ENCODE assay signal across 1 cellular context in the genomic region with DNA sequence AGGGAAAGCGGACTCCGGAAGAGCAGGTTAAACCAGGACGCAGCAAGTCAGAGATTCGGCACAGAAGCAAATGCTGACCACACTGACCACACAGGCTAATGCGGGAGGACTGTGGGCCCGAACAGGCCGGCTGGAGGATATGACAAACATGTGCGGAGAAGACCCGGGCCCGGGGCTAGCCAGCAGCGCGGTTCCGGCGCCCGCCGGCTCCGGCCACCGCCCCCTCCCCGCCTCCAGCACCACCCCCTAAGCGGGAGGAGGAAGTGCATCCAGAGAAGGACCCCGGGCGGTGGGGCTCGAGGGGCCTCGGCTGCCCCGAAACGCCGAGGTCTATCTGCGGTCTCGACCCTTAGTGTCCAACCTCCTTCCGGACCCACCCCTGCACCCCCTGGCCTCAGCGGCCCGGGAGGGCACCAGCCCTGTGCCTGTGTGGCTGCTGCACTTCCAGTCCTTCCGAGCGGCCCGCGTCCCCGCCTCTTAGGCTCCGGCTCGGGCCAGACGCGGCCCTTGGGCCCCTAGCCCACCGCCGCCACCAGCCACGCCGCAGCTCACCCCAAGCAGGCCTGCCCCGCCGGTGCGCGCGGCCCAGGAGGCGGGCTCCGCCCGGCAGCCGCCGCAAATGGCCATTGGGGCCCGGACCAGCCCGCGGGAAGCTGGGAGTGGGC.
TF ChIP-seq lines count a peak whose summit lies in the region.

No MANE protein-coding gene starts in this region.

TF ChIP-seq in K562, 482 proteins besides CTCF, POLR2A, EP300 and RAD21 (continued from another document and continues in another):
- TF ChIP-seq, protein P1, sequence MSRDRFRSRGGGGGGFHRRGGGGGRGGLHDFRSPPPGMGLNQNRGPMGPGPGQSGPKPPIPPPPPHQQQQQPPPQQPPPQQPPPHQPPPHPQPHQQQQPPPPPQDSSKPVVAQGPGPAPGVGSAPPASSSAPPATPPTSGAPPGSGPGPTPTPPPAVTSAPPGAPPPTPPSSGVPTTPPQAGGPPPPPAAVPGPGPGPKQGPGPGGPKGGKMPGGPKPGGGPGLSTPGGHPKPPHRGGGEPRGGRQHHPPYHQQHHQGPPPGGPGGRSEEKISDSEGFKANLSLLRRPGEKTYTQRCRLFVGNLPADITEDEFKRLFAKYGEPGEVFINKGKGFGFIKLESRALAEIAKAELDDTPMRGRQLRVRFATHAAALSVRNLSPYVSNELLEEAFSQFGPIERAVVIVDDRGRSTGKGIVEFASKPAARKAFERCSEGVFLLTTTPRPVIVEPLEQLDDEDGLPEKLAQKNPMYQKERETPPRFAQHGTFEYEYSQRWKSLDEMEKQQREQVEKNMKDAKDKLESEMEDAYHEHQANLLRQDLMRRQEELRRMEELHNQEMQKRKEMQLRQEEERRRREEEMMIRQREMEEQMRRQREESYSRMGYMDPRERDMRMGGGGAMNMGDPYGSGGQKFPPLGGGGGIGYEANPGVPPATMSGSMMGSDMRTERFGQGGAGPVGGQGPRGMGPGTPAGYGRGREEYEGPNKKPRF (IDR thresholded peaks at IDR 0.05; ENCODE audit: low read depth, low read length) = no peak
- TF ChIP-seq HDAC1 (IDR thresholded peaks at IDR 0.05) = peak in 1 of 2 experiments; percentile 62; a peak in 2 of 4 replicates
- no peak for TF ChIP-seq HEY1 (CRISPR knock-in tag; IDR thresholded peaks at IDR 0.05; ENCODE audit: borderline replicate concordance)
- no peak for TF ChIP-seq HMGN3 (IDR thresholded peaks at IDR 0.05; ENCODE audit: borderline replicate concordance, extremely low read depth, insufficient read length, low read depth, low read length)
- TF ChIP-seq, protein P2, sequence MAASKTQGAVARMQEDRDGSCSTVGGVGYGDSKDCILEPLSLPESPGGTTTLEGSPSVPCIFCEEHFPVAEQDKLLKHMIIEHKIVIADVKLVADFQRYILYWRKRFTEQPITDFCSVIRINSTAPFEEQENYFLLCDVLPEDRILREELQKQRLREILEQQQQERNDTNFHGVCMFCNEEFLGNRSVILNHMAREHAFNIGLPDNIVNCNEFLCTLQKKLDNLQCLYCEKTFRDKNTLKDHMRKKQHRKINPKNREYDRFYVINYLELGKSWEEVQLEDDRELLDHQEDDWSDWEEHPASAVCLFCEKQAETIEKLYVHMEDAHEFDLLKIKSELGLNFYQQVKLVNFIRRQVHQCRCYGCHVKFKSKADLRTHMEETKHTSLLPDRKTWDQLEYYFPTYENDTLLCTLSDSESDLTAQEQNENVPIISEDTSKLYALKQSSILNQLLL (CRISPR knock-in tag; IDR thresholded peaks at IDR 0.05; ENCODE audit: borderline replicate concordance) = no peak
- TF ChIP-seq ILF3 (IDR thresholded peaks at IDR 0.05; ENCODE audit: borderline replicate concordance) = no peak
- peak; percentile 60 for TF ChIP-seq CBX1 (IDR thresholded peaks at IDR 0.05; ENCODE audit: low read depth)
- TF ChIP-seq NONO (IDR thresholded peaks at IDR 0.05; ENCODE audit: low read depth in 2 of 2, low read length in 1 of 2) = peak; percentile 34 to 48; a peak in 1 of 4 replicates
- TF ChIP-seq ZNF124 (CRISPR knock-in tag; IDR thresholded peaks at IDR 0.05) = no peak
- TF ChIP-seq ZNF184 (CRISPR knock-in tag; IDR thresholded peaks at IDR 0.05) = no peak
- TF ChIP-seq CTBP1 (IDR thresholded peaks at IDR 0.05; ENCODE audit: borderline replicate concordance) = no peak; the same call in 1 of the 2 replicates
- TF ChIP-seq DDX20 (tag; IDR thresholded peaks at IDR 0.05; ENCODE audit: low read depth) = no peak
- TF ChIP-seq PHF21A (IDR thresholded peaks at IDR 0.05; ENCODE audit: borderline replicate concordance, low read depth) = no peak
- TF ChIP-seq, protein P3, sequence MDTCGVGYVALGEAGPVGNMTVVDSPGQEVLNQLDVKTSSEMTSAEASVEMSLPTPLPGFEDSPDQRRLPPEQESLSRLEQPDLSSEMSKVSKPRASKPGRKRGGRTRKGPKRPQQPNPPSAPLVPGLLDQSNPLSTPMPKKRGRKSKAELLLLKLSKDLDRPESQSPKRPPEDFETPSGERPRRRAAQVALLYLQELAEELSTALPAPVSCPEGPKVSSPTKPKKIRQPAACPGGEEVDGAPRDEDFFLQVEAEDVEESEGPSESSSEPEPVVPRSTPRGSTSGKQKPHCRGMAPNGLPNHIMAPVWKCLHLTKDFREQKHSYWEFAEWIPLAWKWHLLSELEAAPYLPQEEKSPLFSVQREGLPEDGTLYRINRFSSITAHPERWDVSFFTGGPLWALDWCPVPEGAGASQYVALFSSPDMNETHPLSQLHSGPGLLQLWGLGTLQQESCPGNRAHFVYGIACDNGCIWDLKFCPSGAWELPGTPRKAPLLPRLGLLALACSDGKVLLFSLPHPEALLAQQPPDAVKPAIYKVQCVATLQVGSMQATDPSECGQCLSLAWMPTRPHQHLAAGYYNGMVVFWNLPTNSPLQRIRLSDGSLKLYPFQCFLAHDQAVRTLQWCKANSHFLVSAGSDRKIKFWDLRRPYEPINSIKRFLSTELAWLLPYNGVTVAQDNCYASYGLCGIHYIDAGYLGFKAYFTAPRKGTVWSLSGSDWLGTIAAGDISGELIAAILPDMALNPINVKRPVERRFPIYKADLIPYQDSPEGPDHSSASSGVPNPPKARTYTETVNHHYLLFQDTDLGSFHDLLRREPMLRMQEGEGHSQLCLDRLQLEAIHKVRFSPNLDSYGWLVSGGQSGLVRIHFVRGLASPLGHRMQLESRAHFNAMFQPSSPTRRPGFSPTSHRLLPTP (IDR thresholded peaks at IDR 0.05; ENCODE audit: borderline replicate concordance, extremely low read depth, insufficient read length) = no peak
- TF ChIP-seq MTA1 (IDR thresholded peaks at IDR 0.05; ENCODE audit: borderline replicate concordance) = no peak
- TF ChIP-seq, protein P4, sequence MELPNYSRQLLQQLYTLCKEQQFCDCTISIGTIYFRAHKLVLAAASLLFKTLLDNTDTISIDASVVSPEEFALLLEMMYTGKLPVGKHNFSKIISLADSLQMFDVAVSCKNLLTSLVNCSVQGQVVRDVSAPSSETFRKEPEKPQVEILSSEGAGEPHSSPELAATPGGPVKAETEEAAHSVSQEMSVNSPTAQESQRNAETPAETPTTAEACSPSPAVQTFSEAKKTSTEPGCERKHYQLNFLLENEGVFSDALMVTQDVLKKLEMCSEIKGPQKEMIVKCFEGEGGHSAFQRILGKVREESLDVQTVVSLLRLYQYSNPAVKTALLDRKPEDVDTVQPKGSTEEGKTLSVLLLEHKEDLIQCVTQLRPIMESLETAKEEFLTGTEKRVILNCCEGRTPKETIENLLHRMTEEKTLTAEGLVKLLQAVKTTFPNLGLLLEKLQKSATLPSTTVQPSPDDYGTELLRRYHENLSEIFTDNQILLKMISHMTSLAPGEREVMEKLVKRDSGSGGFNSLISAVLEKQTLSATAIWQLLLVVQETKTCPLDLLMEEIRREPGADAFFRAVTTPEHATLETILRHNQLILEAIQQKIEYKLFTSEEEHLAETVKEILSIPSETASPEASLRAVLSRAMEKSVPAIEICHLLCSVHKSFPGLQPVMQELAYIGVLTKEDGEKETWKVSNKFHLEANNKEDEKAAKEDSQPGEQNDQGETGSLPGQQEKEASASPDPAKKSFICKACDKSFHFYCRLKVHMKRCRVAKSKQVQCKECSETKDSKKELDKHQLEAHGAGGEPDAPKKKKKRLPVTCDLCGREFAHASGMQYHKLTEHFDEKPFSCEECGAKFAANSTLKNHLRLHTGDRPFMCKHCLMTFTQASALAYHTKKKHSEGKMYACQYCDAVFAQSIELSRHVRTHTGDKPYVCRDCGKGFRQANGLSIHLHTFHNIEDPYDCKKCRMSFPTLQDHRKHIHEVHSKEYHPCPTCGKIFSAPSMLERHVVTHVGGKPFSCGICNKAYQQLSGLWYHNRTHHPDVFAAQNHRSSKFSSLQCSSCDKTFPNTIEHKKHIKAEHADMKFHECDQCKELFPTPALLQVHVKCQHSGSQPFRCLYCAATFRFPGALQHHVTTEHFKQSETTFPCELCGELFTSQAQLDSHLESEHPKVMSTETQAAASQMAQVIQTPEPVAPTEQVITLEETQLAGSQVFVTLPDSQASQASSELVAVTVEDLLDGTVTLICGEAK (IDR thresholded peaks at IDR 0.05) = no peak
- TF ChIP-seq, protein P4 (CRISPR knock-in tag; IDR thresholded peaks at IDR 0.05) = no peak
- TF ChIP-seq ESRRB (CRISPR knock-in tag; IDR thresholded peaks at IDR 0.05; ENCODE audit: borderline replicate concordance) = no peak
- no peak for TF ChIP-seq ZNF444 (CRISPR knock-in tag; IDR thresholded peaks at IDR 0.05)
- TF ChIP-seq TCF7 (IDR thresholded peaks at IDR 0.05; ENCODE audit: borderline replicate concordance) = no peak
- TF ChIP-seq, protein P5, sequence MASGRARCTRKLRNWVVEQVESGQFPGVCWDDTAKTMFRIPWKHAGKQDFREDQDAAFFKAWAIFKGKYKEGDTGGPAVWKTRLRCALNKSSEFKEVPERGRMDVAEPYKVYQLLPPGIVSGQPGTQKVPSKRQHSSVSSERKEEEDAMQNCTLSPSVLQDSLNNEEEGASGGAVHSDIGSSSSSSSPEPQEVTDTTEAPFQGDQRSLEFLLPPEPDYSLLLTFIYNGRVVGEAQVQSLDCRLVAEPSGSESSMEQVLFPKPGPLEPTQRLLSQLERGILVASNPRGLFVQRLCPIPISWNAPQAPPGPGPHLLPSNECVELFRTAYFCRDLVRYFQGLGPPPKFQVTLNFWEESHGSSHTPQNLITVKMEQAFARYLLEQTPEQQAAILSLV (tag; IDR thresholded peaks at IDR 0.05) = no peak
- TF ChIP-seq NELFE (IDR thresholded peaks at IDR 0.05; ENCODE audit: insufficient read depth, insufficient read length) = no peak
- TF ChIP-seq, protein P6, sequence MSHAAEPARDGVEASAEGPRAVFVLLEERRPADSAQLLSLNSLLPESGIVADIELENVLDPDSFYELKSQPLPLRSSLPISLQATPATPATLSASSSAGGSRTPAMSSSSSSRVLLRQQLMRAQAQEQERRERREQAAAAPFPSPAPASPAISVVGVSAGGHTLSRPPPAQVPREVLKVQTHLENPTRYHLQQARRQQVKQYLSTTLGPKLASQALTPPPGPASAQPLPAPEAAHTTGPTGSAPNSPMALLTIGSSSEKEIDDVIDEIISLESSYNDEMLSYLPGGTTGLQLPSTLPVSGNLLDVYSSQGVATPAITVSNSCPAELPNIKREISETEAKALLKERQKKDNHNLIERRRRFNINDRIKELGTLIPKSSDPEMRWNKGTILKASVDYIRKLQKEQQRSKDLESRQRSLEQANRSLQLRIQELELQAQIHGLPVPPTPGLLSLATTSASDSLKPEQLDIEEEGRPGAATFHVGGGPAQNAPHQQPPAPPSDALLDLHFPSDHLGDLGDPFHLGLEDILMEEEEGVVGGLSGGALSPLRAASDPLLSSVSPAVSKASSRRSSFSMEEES (CRISPR knock-in tag; IDR thresholded peaks at IDR 0.05) = no peak
- TF ChIP-seq, protein P7, sequence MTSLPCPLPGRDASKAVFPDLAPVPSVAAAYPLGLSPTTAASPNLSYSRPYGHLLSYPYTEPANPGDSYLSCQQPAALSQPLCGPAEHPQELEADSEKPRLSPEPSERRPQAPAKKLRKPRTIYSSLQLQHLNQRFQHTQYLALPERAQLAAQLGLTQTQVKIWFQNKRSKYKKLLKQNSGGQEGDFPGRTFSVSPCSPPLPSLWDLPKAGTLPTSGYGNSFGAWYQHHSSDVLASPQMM (CRISPR knock-in tag; IDR thresholded peaks at IDR 0.05) = no peak
- TF ChIP-seq, protein P8, sequence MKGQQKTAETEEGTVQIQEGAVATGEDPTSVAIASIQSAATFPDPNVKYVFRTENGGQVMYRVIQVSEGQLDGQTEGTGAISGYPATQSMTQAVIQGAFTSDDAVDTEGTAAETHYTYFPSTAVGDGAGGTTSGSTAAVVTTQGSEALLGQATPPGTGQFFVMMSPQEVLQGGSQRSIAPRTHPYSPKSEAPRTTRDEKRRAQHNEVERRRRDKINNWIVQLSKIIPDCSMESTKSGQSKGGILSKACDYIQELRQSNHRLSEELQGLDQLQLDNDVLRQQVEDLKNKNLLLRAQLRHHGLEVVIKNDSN (CRISPR knock-in tag; IDR thresholded peaks at IDR 0.05) = no peak
- TF ChIP-seq ZNF140 (CRISPR knock-in tag; IDR thresholded peaks at IDR 0.05) = no peak
- TF ChIP-seq SAFB2 (IDR thresholded peaks at IDR 0.05; ENCODE audit: borderline replicate concordance, low read depth, low read length, severe bottlenecking) = no peak
- no peak for TF ChIP-seq ZNF668 (CRISPR knock-in tag; IDR thresholded peaks at IDR 0.05)
- TF ChIP-seq, protein P9, sequence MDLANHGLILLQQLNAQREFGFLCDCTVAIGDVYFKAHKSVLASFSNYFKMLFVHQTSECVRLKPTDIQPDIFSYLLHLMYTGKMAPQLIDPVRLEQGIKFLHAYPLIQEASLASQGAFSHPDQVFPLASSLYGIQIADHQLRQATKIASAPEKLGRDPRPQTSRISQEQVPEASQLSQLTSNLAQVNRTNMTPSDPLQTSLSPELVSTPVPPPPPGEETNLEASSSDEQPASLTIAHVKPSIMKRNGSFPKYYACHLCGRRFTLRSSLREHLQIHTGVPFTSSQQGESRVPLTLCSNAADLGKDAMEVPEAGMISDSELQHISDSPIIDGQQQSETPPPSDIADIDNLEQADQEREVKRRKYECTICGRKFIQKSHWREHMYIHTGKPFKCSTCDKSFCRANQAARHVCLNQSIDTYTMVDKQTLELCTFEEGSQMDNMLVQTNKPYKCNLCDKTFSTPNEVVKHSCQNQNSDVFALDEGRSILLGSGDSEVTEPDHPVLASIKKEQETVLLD (IDR thresholded peaks at IDR 0.05) = no peak
- no peak for TF ChIP-seq DMBX1 (CRISPR knock-in tag; IDR thresholded peaks at IDR 0.05; ENCODE audit: borderline replicate concordance)
- no peak for TF ChIP-seq ZNF197 (CRISPR knock-in tag; IDR thresholded peaks at IDR 0.05; ENCODE audit: low read depth)
- no peak for TF ChIP-seq SMARCC2 (IDR thresholded peaks at IDR 0.05; ENCODE audit: low read depth)
- TF ChIP-seq HDGF (IDR thresholded peaks at IDR 0.05) = no peak
- no peak for TF ChIP-seq BRF1 (IDR thresholded peaks at IDR 0.05; ENCODE audit: borderline replicate concordance, extremely low read depth, insufficient read length)
- TF ChIP-seq TRIM24 (IDR thresholded peaks at IDR 0.05) = 0 out of 4 replicates have a peak, but pooled peaks of 1 of the 2 experiments have one; percentile 9
